Comparison of ENCODE assay signal across 13 cellular contexts in genomic region chr7:77565917-77566316, GRCh38. TPM values are rescaled to one million over a fixed set of nuclear protein-coding genes. Genes with fewer than 3 reads are reported as not detected.
DNase-seq lines count a peak whose midpoint lies in the region; ATAC-seq and TF ChIP-seq lines count a peak whose summit lies in the region.
"Had no signal": no experiment of that assay in that cellular context is flagged by ENCODE, and none has a peak within 500 bp of the region (broad histone marks: within the 10 kb centered on the region; RNA-seq: fewer than 3 reads in every experiment).

No MANE protein-coding gene starts in this region.

- no peak for TF ChIP-seq RAD21 in SK-N-SH (IDR thresholded peaks at IDR 0.05; ENCODE audit: low read length)

- H3K27ac Mint-ChIP-seq in stimulated activated memory B cell treated with anti-CD40 and anti-IgM and Interleukin-4, amounts not matched to agents 10 μg/mL and 1 μg/mL and 100 μg/mL, for 72 hours = peak overlapping the region; percentile 33
- H3K27ac Mint-ChIP-seq: T-helper 17 cell had no signal

- H2AFZ ChIP-seq in SK-N-SH (ENCODE audit: low read depth) = no peak overlapping the region

- no peaks in the 10 kb centered on the region for H3K9me3 ChIP-seq in SK-N-SH
- H3K9me3 ChIP-seq: MG63 had no signal

- peak overlapping the region in 1 of 2 experiments; percentile 16; a peak in 1 of 4 replicates for H3K27ac ChIP-seq in SK-N-SH (ENCODE audit: low read depth in 2 of 2, low read length in 1 of 2)
- H3K27ac ChIP-seq: 22Rv1 had no signal

- peaks cover 78% of the 10 kb centered on the region for H4K20me1 ChIP-seq in SK-N-SH (ENCODE audit: insufficient read depth)

- no peak overlapping the region for H3K4me3 Mint-ChIP-seq in stimulated activated memory B cell treated with anti-CD40 and anti-IgM and Interleukin-4, amounts not matched to agents 10 μg/mL and 1 μg/mL and 100 μg/mL, for 72 hours
- H3K4me3 Mint-ChIP-seq: T-helper 17 cell had no signal

- H3K9ac ChIP-seq in SK-N-SH = no peak overlapping the region

- ATAC-seq in SK-N-SH treated with all-trans-retinoic acid at 6 μM for 48 hours = no peak; the same call in 2 of the 3 replicates
- ATAC-seq in stimulated activated memory B cell treated with anti-CD40 and anti-IgM and Interleukin-4, amounts not matched to agents 10 μg/mL and 1 μg/mL and 100 μg/mL, for 72 hours = no peak
- ATAC-seq: T-helper 17 cell had no signal

- peaks cover 3 to 44% of the 10 kb centered on the region in 2 experiments; a peak in 3 of 4 replicates for H3K4me1 ChIP-seq in SK-N-SH (ENCODE audit: control insufficient read depth in 1 of 2, insufficient read depth in 2 of 2, low read depth in 1 of 2, low read length in 1 of 2)

- CTCF ChIA-PET in SK-N-SH (lab: Yijun Ruan, JAX) = interaction anchor here (1.4 to 1.6 kb wide), 3 partner anchors 20 to 22 kb away, joined by 3 to 6 read pairs (median 4); no protein-coding TSS in a partner anchor

- H3K9me3 Mint-ChIP-seq in stimulated activated memory B cell treated with anti-CD40 and anti-IgM and Interleukin-4, amounts not matched to agents 10 μg/mL and 1 μg/mL and 100 μg/mL, for 72 hours = no peaks in the 10 kb centered on the region

- 86% methylated on average over 1 of the region's 1 CpG for WGBS in SK-N-SH (ENCODE audit: low lambda C conversion rate)

- H3K27me3 ChIP-seq in SK-N-SH (ENCODE audit: insufficient read depth) = no peaks in the 10 kb centered on the region
- H3K27me3 ChIP-seq: MG63 had no signal

- H3F3A ChIP-seq in SK-N-SH (replicated peaks; ENCODE audit: insufficient read depth) = peaks cover 38% of the 10 kb centered on the region

- TF ChIP-seq EP300 in SK-N-SH (IDR thresholded peaks at IDR 0.05; ENCODE audit: borderline replicate concordance in 1 of 2, low read depth in 1 of 2, low read length in 1 of 2) = no peak

- H3K4me1 Mint-ChIP-seq in stimulated activated memory B cell treated with anti-CD40 and anti-IgM and Interleukin-4, amounts not matched to agents 10 μg/mL and 1 μg/mL and 100 μg/mL, for 72 hours = peaks cover 54% of the 10 kb centered on the region

- POLR2A ChIA-PET in SK-N-SH (lab: Yijun Ruan, JAX) = no interaction called here

- DNase-seq in SK-N-SH (no peak), SIG-M5 (lab: John Stamatoyannopoulos, UW) (peak; percentile 51), fibroblast of villous mesenchyme (ENCODE audit: low read depth) (peak; percentile 61), middle frontal gyrus (ENCODE audit: extremely low spot score, low spot score) (no peak), GDM1 (lab: John Stamatoyannopoulos, UW) (no peak), NCI-H82 treated with DMSO at 0.1 percent for 48 hours (lab: John Stamatoyannopoulos, UW; ENCODE audit: unreplicated experiment) (no peak)
- DNase-seq: DMS53; MG63; stimulated activated CD4-positive, alpha-beta T cell treated with anti-CD3 and anti-CD28 coated beads, Interleukin-15, amount 100 ng/mL, for 24 hours; T-helper 17 cell had no signal

- no peaks in the 10 kb centered on the region for H3K27me3 Mint-ChIP-seq in stimulated activated memory B cell treated with anti-CD40 and anti-IgM and Interleukin-4, amounts not matched to agents 10 μg/mL and 1 μg/mL and 100 μg/mL, for 72 hours
- H3K27me3 Mint-ChIP-seq: T-helper 17 cell had no signal

- H3K4me3 ChIP-seq in SK-N-SH (ENCODE audit: low read depth in 2 of 2, low read length in 1 of 2) (no peak overlapping the region), fibroblast of villous mesenchyme (ENCODE audit: low read depth, low read length) (no peak overlapping the region)
- H3K4me3 ChIP-seq: MG63 had no signal

- H3K4me2 ChIP-seq in SK-N-SH = no peak overlapping the region

- no peaks in the 10 kb centered on the region for H3K9me2 ChIP-seq in SK-N-SH

- TF ChIP-seq CTCF in SK-N-SH (IDR thresholded peaks at IDR 0.05) (no peak), fibroblast of villous mesenchyme (IDR thresholded peaks at IDR 0.05; ENCODE audit: insufficient read depth, low read depth, low read length) (no peak)

- peaks cover under 1 to 19% of the 10 kb centered on the region in 2 experiments for H3K36me3 ChIP-seq in SK-N-SH (replicated peaks in 1 of 2; ENCODE audit: control insufficient read depth in 1 of 2, insufficient read depth in 2 of 2, low read length in 1 of 2)
- H3K36me3 ChIP-seq: MG63 had no signal

- peaks cover 13% of the 10 kb centered on the region for H3K36me3 Mint-ChIP-seq in stimulated activated memory B cell treated with anti-CD40 and anti-IgM and Interleukin-4, amounts not matched to agents 10 μg/mL and 1 μg/mL and 100 μg/mL, for 72 hours

- H3K79me2 ChIP-seq in SK-N-SH (ENCODE audit: insufficient read depth) = peaks cover 97% of the 10 kb centered on the region

TF ChIP-seq in SK-N-SH, 30 proteins besides CTCF, POLR2A, EP300 and RAD21:
- no peak for TF ChIP-seq USF2 (IDR thresholded peaks at IDR 0.05; ENCODE audit: borderline replicate concordance, low read depth, low read length)
- TF ChIP-seq FOSL2 (IDR thresholded peaks at IDR 0.05; ENCODE audit: borderline replicate concordance, low read depth) = peak; percentile 57

TF ChIP-seq in SK-N-SH treated with all-trans-retinoic acid at 6 μM for 48 hours, 23 proteins besides CTCF, POLR2A, EP300 and RAD21:
- TF ChIP-seq GLIS3 (CRISPR knock-in tag; IDR thresholded peaks at IDR 0.05) (no peak), ISL1 (CRISPR knock-in tag; IDR thresholded peaks at IDR 0.05) (no peak), OSR1 (CRISPR knock-in tag; IDR thresholded peaks at IDR 0.05) (no peak), ZNF565 (CRISPR knock-in tag; conservative IDR thresholded peaks at IDR 0.05; ENCODE audit: low read depth) (no peak), ARNTL (CRISPR knock-in tag; IDR thresholded peaks at IDR 0.05; ENCODE audit: borderline replicate concordance, low read depth) (no peak), ESRRG (CRISPR knock-in tag; IDR thresholded peaks at IDR 0.05) (no peak), ZFP3 (CRISPR knock-in tag; IDR thresholded peaks at IDR 0.05) (no peak), CSDC2 (CRISPR knock-in tag; IDR thresholded peaks at IDR 0.05) (no peak), ZFP30 (CRISPR knock-in tag; IDR thresholded peaks at IDR 0.05) (no peak), BACH2 (CRISPR knock-in tag; IDR thresholded peaks at IDR 0.05; ENCODE audit: borderline replicate concordance) (no peak), ZNF8 (CRISPR knock-in tag; IDR thresholded peaks at IDR 0.05) (no peak)

RNA-seq across cellular contexts. Expression of gene PTPN12, which starts 28.8 kb away (rescaled TPM):
- polyA plus RNA-seq in SK-N-SH (2012; rRNA removed) = 23.3 and 28.0 TPM in 2 replicates
- polyA plus RNA-seq in SK-N-SH (2012; cell fraction: cytosol; rRNA removed) = 35.0 and 38.0 TPM in 2 replicates
- polyA plus RNA-seq in SK-N-SH (2012; cell fraction: nucleus; rRNA removed) = 18.9 and 52.4 TPM in 2 replicates
- 53.8 and 78.6 TPM in 2 replicates for total RNA-seq in fibroblast of villous mesenchyme

Comparison
In these comparisons a context has a peak if more than half of its experiments do, and no peak if none do; other contexts are left out.
1. DNase-seq: peak in SIG-M5 (single experiment) and fibroblast of villous mesenchyme (single experiment); none in SK-N-SH (single experiment), middle frontal gyrus (single experiment), GDM1 (single experiment) and NCI-H82 treated with DMSO at 0.1 percent for 48 hours (single experiment).